ENCODE assay signal across 8 cellular contexts in the genomic region with DNA sequence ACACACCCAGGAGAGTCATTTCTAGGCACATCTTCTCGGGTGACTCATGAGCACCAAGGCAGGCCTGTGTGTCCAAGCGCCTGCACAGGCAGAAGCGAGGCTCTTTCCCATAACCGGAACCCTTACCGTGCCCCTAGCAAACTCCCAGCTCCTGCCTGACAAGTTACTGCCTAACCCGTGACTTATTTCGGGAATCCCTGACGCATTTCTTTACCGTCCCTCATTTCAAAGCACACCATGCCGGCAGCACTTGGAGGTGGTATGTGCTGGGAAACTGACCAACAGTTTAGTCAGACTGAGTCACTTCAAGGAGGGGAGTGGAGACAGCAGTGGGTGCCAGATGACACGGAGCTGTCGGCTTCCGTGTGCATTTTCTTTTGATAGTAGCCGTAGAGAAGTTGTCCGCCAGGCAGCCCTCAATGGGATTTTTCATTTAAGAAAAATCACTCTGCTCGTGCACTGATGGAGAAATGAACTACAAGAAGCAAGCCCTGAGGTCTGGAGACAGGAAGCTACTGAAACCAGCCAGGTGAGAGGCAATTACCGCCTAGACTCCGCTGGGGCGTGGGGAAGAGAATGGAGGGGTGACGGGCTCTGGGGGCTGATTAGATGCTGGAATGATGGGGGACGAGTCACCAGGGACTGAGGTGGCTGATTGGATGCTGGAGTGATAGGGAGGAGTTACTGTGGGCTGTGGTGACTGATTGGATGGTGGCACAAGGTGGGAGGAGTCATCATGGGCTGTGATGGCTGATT. TPM values are rescaled to one million over a fixed set of nuclear protein-coding genes. Genes with fewer than 3 reads are reported as not detected.
DNase-seq lines count a peak whose midpoint lies in the region; ATAC-seq, FAIRE-seq and TF ChIP-seq lines count a peak whose summit lies in the region.

No MANE protein-coding gene starts in this region.

- no peaks in the 10 kb centered on the region for H3K9me3 Mint-ChIP-seq in activated T-cell treated with anti-CD3 and anti-CD28 coated beads, Interleukin-2, amount 50 U/mL, for 24 hours

- TF ChIP-seq EP300 in transverse colon (IDR thresholded peaks at IDR 0.05; ENCODE audit: low read depth) = peak; percentile 99

- H3K4me3 ChIP-seq in transverse colon = no peak overlapping the region

- intact Hi-C loops in transverse colon (cut with DNase I; ENCODE audit: low total_unique reads) = no loop called here

- no peaks in the 10 kb centered on the region for H3K9me3 ChIP-seq in transverse colon

- in situ Hi-C loops in transverse colon (cut with MboI; ENCODE audit: low pct_ligation_motif_present in 1 of 4, low pct_unique_long_range_greater_than_20kb in 1 of 4, low sequenced_read_pairs in 3 of 4) = no loop called here

- FAIRE-seq in HTR-8/SVneo (lab: Jason Lieb, UNC) = peak; percentile 99

- H3K27me3 Mint-ChIP-seq in activated T-cell treated with anti-CD3 and anti-CD28 coated beads, Interleukin-2, amount 50 U/mL, for 24 hours = peaks cover 25% of the 10 kb centered on the region

- no peaks in the 10 kb centered on the region for H3K36me3 ChIP-seq in transverse colon

- no peak for TF ChIP-seq POLR2A in transverse colon (IDR thresholded peaks at IDR 0.05)

- peak overlapping the region; percentile 54 to 78 (median 68) for H3K27ac ChIP-seq in transverse colon

- no peaks in the 10 kb centered on the region for H3K27me3 ChIP-seq in transverse colon

- no peaks in the 10 kb centered on the region for H3K36me3 Mint-ChIP-seq in activated T-cell treated with anti-CD3 and anti-CD28 coated beads, Interleukin-2, amount 50 U/mL, for 24 hours (ENCODE audit: low read depth)

- 60 to 76% methylated on average over 2 to 21 of the region's 21 CpGs for WGBS in transverse colon (ENCODE audit: low coverage in 1 of 2), 2 donors

- no peak for TF ChIP-seq CTCF in transverse colon (IDR thresholded peaks at IDR 0.05)

- peak; percentile 99 for DNase-seq in HTR-8/SVneo (ENCODE audit: insufficient read length, low spot score)
- peak; percentile 99 for DNase-seq in astrocyte of the hippocampus (ENCODE audit: low read depth, low spot score)
- DNase-seq in iPS-NIHi7 (ENCODE audit: extremely low spot score) = peak; percentile 70
- peak; percentile 37 for DNase-seq in transverse colon
- no peak for DNase-seq in NCI-H187 (lab: John Stamatoyannopoulos, UW)
- no peak for DNase-seq in KG1 (lab: John Stamatoyannopoulos, UW)
- DNase-seq in activated T-cell treated with anti-CD3 and anti-CD28 coated beads, Interleukin-2, amount 50 U/mL, for 24 hours = no peak

- no peak for ATAC-seq in GM21423 (IDR thresholded peaks at IDR 0.05; ENCODE audit: unreplicated experiment)

- H3K4me3 Mint-ChIP-seq in activated T-cell treated with anti-CD3 and anti-CD28 coated beads, Interleukin-2, amount 50 U/mL, for 24 hours = no peak overlapping the region

- H3K4me1 ChIP-seq in transverse colon = peaks cover 4 to 22% (median 15%) of the 10 kb centered on the region in 4 donors

- H3K4me1 Mint-ChIP-seq in activated T-cell treated with anti-CD3 and anti-CD28 coated beads, Interleukin-2, amount 50 U/mL, for 24 hours (ENCODE audit: low read depth) = peaks cover 13% of the 10 kb centered on the region

- no peak overlapping the region for H3K27ac Mint-ChIP-seq in activated T-cell treated with anti-CD3 and anti-CD28 coated beads, Interleukin-2, amount 50 U/mL, for 24 hours

RNA-seq across cellular contexts. Expression of a gene that starts 17.2 kb away (rescaled TPM):
- total RNA-seq in transverse colon = 1 to 10 TPM; 2.0 to 9.7 (median 8.0) TPM

Comparison
In these comparisons a context has a peak if more than half of its experiments do, and no peak if none do; other contexts are left out.
1. DNase-seq: peak in HTR-8/SVneo (single experiment), astrocyte of the hippocampus (single experiment), iPS-NIHi7 (single experiment) and transverse colon (single experiment); none in NCI-H187 (0 of 2), KG1 (single experiment) and activated T-cell treated with anti-CD3 and anti-CD28 coated beads, Interleukin-2, amount 50 U/mL, for 24 hours (single experiment).